In genomic region chr6:141634269-141634668, GRCh38 we compare ENCODE assay signal across 18 cellular contexts.
"Had no signal": no experiment of that assay in that cellular context is flagged by ENCODE, and none has a peak within 500 bp of the region (broad histone marks: within the 10 kb centered on the region; RNA-seq: fewer than 3 reads in every experiment).

No MANE protein-coding gene starts in this region.

- H3K4me3 ChIP-seq: dorsolateral prefrontal cortex, gastrocnemius medialis, heart right ventricle, mucosa of descending colon, ovary had no signal

- H3K27ac Mint-ChIP-seq: naive thymus-derived CD8-positive, alpha-beta T cell had no signal

- H3K27me3 ChIP-seq: dorsolateral prefrontal cortex, gastrocnemius medialis, heart right ventricle, ovary had no signal

- H3K36me3 Mint-ChIP-seq: naive thymus-derived CD8-positive, alpha-beta T cell had no signal

- H3K27ac ChIP-seq: dorsolateral prefrontal cortex, gastrocnemius medialis, heart right ventricle, ovary had no signal

- H3K36me3 ChIP-seq: gastrocnemius medialis, heart right ventricle, ovary had no signal

- H3K9me3 ChIP-seq: gastrocnemius medialis, heart right ventricle, mucosa of descending colon, ovary had no signal

- H3K4me3 Mint-ChIP-seq: naive thymus-derived CD8-positive, alpha-beta T cell had no signal

- ATAC-seq: esophagus mucosa; gastrocnemius medialis; heart right ventricle; left lobe of liver; mucosa of descending colon; naive thymus-derived CD8-positive, alpha-beta T cell; right cardiac atrium had no signal

- DNase-seq: cortex of kidney; dorsolateral prefrontal cortex; effector CD8-positive, alpha-beta T cell; gastrocnemius medialis; heart right ventricle; hypothalamus; mammary epithelial cell; mucosa of descending colon; naive thymus-derived CD8-positive, alpha-beta T cell; ovary; right cardiac atrium; small intestine; stimulated activated CD4-positive, alpha-beta T cell treated with anti-CD3 and anti-CD28 coated beads, Interleukin-12 subunit alpha, Interleukin-12 subunit beta, amount 100 ng/mL, for 4 hours; stimulated activated naive CD4-positive, alpha-beta T cell treated with Interleukin-2 at 50 U/mL for 16 hours; trophoblast cell had no signal

- H3K4me1 ChIP-seq: gastrocnemius medialis, heart right ventricle had no signal

- H3K4me1 Mint-ChIP-seq: naive thymus-derived CD8-positive, alpha-beta T cell had no signal

- FAIRE-seq: islet of Langerhans, small intestine had no signal
